In the genomic region with DNA sequence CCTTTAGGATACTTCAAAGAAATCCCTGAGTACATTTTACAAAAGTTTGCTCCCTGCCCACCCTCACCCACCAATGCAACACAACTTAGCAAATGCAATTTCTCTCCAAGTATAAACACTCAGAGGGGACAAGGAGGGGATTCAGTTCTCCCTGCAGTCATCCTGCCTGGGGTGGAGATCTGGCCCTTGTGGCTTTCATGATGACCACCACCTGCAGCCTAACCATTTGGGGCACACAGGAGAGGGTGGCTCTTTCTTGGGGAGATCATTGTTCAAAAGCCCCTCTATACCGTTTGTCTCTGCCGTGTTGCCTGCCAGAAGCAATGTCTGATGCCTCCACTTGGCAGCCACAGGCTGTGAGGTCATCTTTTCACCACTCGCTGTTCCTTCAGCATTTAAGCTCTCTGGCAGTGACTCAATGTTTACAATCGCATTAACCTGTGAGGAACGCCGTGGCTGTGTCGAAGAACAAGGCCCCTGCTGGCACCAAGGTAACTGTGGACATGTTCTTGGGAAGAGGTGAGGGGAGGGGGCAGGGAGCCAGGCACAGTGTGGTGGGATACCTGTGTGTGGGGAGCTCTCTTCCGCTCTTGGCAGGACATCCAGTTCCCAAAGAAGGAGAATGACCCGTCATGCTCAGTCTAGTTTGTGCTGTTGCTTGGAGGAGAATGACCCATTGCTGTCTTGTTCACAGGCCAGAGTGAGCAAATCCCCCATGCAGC, we compare ENCODE assay signal across 10 cellular contexts.
DNase-seq lines count a peak whose midpoint lies in the region; ATAC-seq, FAIRE-seq and TF ChIP-seq lines count a peak whose summit lies in the region.
"Had no signal": no experiment of that assay in that cellular context is flagged by ENCODE, and none has a peak within 500 bp of the region (broad histone marks: within the 10 kb centered on the region; RNA-seq: fewer than 3 reads in every experiment).

No MANE protein-coding gene starts in this region.

- TF ChIP-seq CTCF in pancreas (IDR thresholded peaks at IDR 0.05), result no peak
- no peak for TF ChIP-seq CTCF in GM10248 (IDR thresholded peaks at IDR 0.05; ENCODE audit: control extremely low read depth, extremely low read depth, low read depth, missing control alignments)

- no peak for FAIRE-seq in pancreas (lab: Jason Lieb, UNC)

- no peaks in the 10 kb centered on the region for H3K36me3 Mint-ChIP-seq in CD8-positive, alpha-beta memory T cell
- H3K36me3 Mint-ChIP-seq: activated naive CD8-positive, alpha-beta T cell had no signal

- POLR2A ChIA-PET in CD8-positive, alpha-beta memory T cell (lab: Charles Lee), result no interaction called here
- POLR2A ChIA-PET in GM10248 (lab: Yijun Ruan, JAX), result no interaction called here

- H3K36me3 ChIP-seq in pancreas, result no peaks in the 10 kb centered on the region
- no peaks in the 10 kb centered on the region for H3K36me3 ChIP-seq in CD8-positive, alpha-beta memory T cell (ENCODE audit: insufficient read depth, low read length)

- H3K27ac Mint-ChIP-seq in CD8-positive, alpha-beta memory T cell, result peak overlapping the region in 2 of 8 donors; percentile 17 to 19
- H3K27ac Mint-ChIP-seq: activated naive CD8-positive, alpha-beta T cell had no signal

- peaks cover 0 to 4% (median 2%) of the 10 kb centered on the region in 3 donors for H3K4me1 Mint-ChIP-seq in CD8-positive, alpha-beta memory T cell

- H3K9me3 Mint-ChIP-seq in CD8-positive, alpha-beta memory T cell, result no peaks in the 10 kb centered on the region

- WGBS in pancreas, 2 donors, result 28 to 55% methylated on average over 9 of the region's 9 CpGs

- no peaks in the 10 kb centered on the region for H3K4me1 ChIP-seq in pancreas
- no peaks in the 10 kb centered on the region for H3K4me1 ChIP-seq in CD8-positive, alpha-beta memory T cell (ENCODE audit: insufficient read depth, low read length)

- no peak overlapping the region for H3K4me3 Mint-ChIP-seq in CD8-positive, alpha-beta memory T cell
- H3K4me3 Mint-ChIP-seq: activated naive CD8-positive, alpha-beta T cell had no signal

- no peak overlapping the region for H3K27ac ChIP-seq in pancreas
- H3K27ac ChIP-seq in CD8-positive, alpha-beta memory T cell (ENCODE audit: low read depth, low read length), result no peak overlapping the region

- peak; percentile 78 to 96 (median 93) for ATAC-seq in pancreas

- H3K27me3 ChIP-seq in pancreas, result no peaks in the 10 kb centered on the region
- no peaks in the 10 kb centered on the region for H3K27me3 ChIP-seq in CD8-positive, alpha-beta memory T cell (ENCODE audit: insufficient read depth, low read length, poor library complexity, severe bottlenecking)

- H3K4me3 ChIP-seq in pancreas, result no peak overlapping the region
- no peak overlapping the region for H3K4me3 ChIP-seq in CD8-positive, alpha-beta memory T cell (ENCODE audit: low read length)

- CTCF ChIA-PET in CD8-positive, alpha-beta memory T cell (lab: Charles Lee), result no interaction called here
- CTCF ChIA-PET in GM10248 (lab: Yijun Ruan, JAX), result interaction anchor here (0.9 to 2.2 kb wide), 6 partner anchors 9 to 56 kb away, joined by 3 to 6 read pairs (median 3); no protein-coding TSS in a partner anchor

- DNase-seq in ELF-1 (ENCODE audit: low read depth, low spot score), result peak; percentile 63
- peak; percentile 59 for DNase-seq in NCI-H2196 treated with DMSO at 0.1 percent for 48 hours (lab: John Stamatoyannopoulos, UW; ENCODE audit: unreplicated experiment)
- peak; percentile 7 for DNase-seq in cerebellar cortex (ENCODE audit: low spot score)
- peak in 4 of 6 donors; percentile 38 to 70 (median 58) for DNase-seq in pancreas
- no peak for DNase-seq in CD8-positive, alpha-beta memory T cell
- DNase-seq in activated CD4-positive, alpha-beta T cell treated with anti-CD3 and anti-CD28 coated beads for 4 hours, result no peak
- DNase-seq in GM10248 (ENCODE audit: extremely low spot score), result no peak
- no peak for DNase-seq in 8988T
- DNase-seq: occipital lobe had no signal

- no peaks in the 10 kb centered on the region for H3K9me3 ChIP-seq in pancreas
- H3K9me3 ChIP-seq in CD8-positive, alpha-beta memory T cell (ENCODE audit: low read length), result no peaks in the 10 kb centered on the region

- intact Hi-C loops in pancreas (cut with DNase I), result no loop called here

- peaks cover 0 to 2% of the 10 kb centered on the region in 2 donors for H3K27me3 Mint-ChIP-seq in CD8-positive, alpha-beta memory T cell
- H3K27me3 Mint-ChIP-seq: activated naive CD8-positive, alpha-beta T cell had no signal

Comparison
In these comparisons a context has a peak if more than half of its experiments do, and no peak if none do; other contexts are left out.
1. DNase-seq: peak in ELF-1 (single experiment), NCI-H2196 treated with DMSO at 0.1 percent for 48 hours (single experiment), cerebellar cortex (single experiment) and pancreas (4 of 6); none in CD8-positive, alpha-beta memory T cell (0 of 5), activated CD4-positive, alpha-beta T cell treated with anti-CD3 and anti-CD28 coated beads for 4 hours (0 of 2), GM10248 (single experiment) and 8988T (single experiment).